In genomic region chr5:91494447-91495001, GRCh38 we compare ENCODE assay signal across 16 cellular contexts.
"Had no signal": no experiment of that assay in that cellular context is flagged by ENCODE, and none has a peak within 500 bp of the region (broad histone marks: within the 10 kb centered on the region; RNA-seq: fewer than 3 reads in every experiment).

No MANE protein-coding gene starts in this region.

- H3K9me3 ChIP-seq: esophagus muscularis mucosa, gastrocnemius medialis, right atrium auricular region, sigmoid colon had no signal

- H3K36me3 Mint-ChIP-seq: naive B cell had no signal

- ATAC-seq: effector memory CD8-positive, alpha-beta T cell; gastrocnemius medialis; left colon; left ventricle myocardium superior had no signal

- H3K27ac ChIP-seq: epithelial cell of prostate, esophagus muscularis mucosa, gastrocnemius medialis, right atrium auricular region, sigmoid colon, skin epidermis had no signal

- H3K27me3 Mint-ChIP-seq: effector memory CD8-positive, alpha-beta T cell; naive B cell had no signal

- H3K9me3 Mint-ChIP-seq: effector memory CD8-positive, alpha-beta T cell; naive B cell had no signal

- H3K4me3 Mint-ChIP-seq: effector memory CD8-positive, alpha-beta T cell; naive B cell had no signal

- H3K27ac Mint-ChIP-seq: effector memory CD8-positive, alpha-beta T cell had no signal

- H3K4me1 ChIP-seq: esophagus muscularis mucosa, gastrocnemius medialis, right atrium auricular region, sigmoid colon had no signal

- H3K4me3 ChIP-seq: esophagus muscularis mucosa, gastrocnemius medialis, lung, right atrium auricular region, sigmoid colon, skin epidermis had no signal

- DNase-seq: effector memory CD8-positive, alpha-beta T cell; gastrocnemius medialis; left colon; left ventricle myocardium superior; mesenchymal stem cell; naive B cell; posterior cingulate gyrus; sigmoid colon; stimulated activated CD4-positive, alpha-beta T cell treated with anti-CD3 and anti-CD28 coated beads, Interleukin-2, amount 100 ng/mL, for 24 hours; stimulated activated naive CD4-positive, alpha-beta T cell treated with Interleukin-2 at 50 U/mL for 16 hours; trophoblast cell had no signal

- H3K36me3 ChIP-seq: esophagus muscularis mucosa, gastrocnemius medialis, right atrium auricular region, sigmoid colon had no signal

- H3K27me3 ChIP-seq: esophagus muscularis mucosa, gastrocnemius medialis, right atrium auricular region, sigmoid colon had no signal
